Comparison of ENCODE assay signal across 10 cellular contexts in genomic region chrX:71873459-71873833, GRCh38. TPM values are rescaled to one million over a fixed set of nuclear protein-coding genes. Genes with fewer than 3 reads are reported as not detected.
"Had no signal": no experiment of that assay in that cellular context is flagged by ENCODE, and none has a peak within 500 bp of the region (broad histone marks: within the 10 kb centered on the region; RNA-seq: fewer than 3 reads in every experiment).

No MANE protein-coding gene starts in this region.

- H2AFZ ChIP-seq: GM23248 had no signal

- H3K4me3 ChIP-seq: GM23248, HAP-1, K562 had no signal

- H3K4me1 ChIP-seq: HAP-1 had no signal

- H3K9ac ChIP-seq: GM23248 had no signal

- FAIRE-seq: K562 had no signal

- H3K36me3 ChIP-seq: HAP-1 had no signal

- H3K9me3 ChIP-seq: HAP-1 had no signal

- H3K27ac ChIP-seq: GM23248, HL-60 had no signal

- DNase-seq: GM23248, GOT3, H7, HFFc6, IMR-90, KG1 had no signal

- ATAC-seq: HCT116, K562 had no signal

RNA-seq across cellular contexts. Expression of gene NHSL2, which starts 37.2 kb away (rescaled TPM):
- polyA plus RNA-seq: K562 had no signal
